In the genomic region with DNA sequence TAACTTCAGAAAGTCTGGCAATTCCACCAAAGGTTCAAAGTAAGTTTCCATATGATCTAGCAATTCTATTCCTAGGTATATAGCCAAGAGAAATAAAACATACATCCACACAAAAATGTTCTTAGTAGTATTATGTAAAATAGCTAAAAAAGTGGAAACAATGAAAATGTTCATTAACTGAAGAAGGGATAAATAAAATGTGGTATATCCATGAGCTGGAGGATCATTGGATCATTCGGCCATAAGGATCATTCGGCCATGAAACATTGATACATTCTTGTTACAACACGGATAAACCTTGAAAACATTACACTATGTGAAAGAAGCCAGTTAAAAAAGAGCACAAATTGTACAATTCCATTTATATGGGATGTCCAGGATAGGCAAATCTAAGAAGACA, we compare ENCODE assay signal across 1 cellular context.
TF ChIP-seq lines count a peak whose summit lies in the region.

No MANE protein-coding gene starts in this region.

TF ChIP-seq in IMR-90, 13 proteins besides CTCF, POLR2A, EP300 and RAD21 (continued from another document):
- TF ChIP-seq, protein P1, sequence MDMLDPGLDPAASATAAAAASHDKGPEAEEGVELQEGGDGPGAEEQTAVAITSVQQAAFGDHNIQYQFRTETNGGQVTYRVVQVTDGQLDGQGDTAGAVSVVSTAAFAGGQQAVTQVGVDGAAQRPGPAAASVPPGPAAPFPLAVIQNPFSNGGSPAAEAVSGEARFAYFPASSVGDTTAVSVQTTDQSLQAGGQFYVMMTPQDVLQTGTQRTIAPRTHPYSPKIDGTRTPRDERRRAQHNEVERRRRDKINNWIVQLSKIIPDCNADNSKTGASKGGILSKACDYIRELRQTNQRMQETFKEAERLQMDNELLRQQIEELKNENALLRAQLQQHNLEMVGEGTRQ (IDR thresholded peaks at IDR 0.05; ENCODE audit: low read depth, low read length): no peak
- TF ChIP-seq CHD1 (IDR thresholded peaks at IDR 0.05; ENCODE audit: low read depth, low read length): no peak
- TF ChIP-seq, protein P2, sequence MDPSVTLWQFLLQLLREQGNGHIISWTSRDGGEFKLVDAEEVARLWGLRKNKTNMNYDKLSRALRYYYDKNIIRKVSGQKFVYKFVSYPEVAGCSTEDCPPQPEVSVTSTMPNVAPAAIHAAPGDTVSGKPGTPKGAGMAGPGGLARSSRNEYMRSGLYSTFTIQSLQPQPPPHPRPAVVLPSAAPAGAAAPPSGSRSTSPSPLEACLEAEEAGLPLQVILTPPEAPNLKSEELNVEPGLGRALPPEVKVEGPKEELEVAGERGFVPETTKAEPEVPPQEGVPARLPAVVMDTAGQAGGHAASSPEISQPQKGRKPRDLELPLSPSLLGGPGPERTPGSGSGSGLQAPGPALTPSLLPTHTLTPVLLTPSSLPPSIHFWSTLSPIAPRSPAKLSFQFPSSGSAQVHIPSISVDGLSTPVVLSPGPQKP (IDR thresholded peaks at IDR 0.05; ENCODE audit: borderline replicate concordance, low read depth, low read length): no peak
TF ChIP-seq in IMR-90: peak in this region for 0.
